Comparison of ENCODE assay signal across 13 cellular contexts in genomic region chr17:47316316-47316715, GRCh38. TPM values are rescaled to one million over a fixed set of nuclear protein-coding genes. Genes with fewer than 3 reads are reported as not detected.
DNase-seq lines count a peak whose midpoint lies in the region; ATAC-seq and TF ChIP-seq lines count a peak whose summit lies in the region.
"Had no signal": no experiment of that assay in that cellular context is flagged by ENCODE, and none has a peak within 500 bp of the region (broad histone marks: within the 10 kb centered on the region; RNA-seq: fewer than 3 reads in every experiment).

No MANE protein-coding gene starts in this region.

- H3K9me3 Mint-ChIP-seq in natural killer cell treated with Interleukin-12 subunit alpha and Interleukin-12 subunit beta and Interleukin-15 and Interleukin-18, amount 100 ng/mL, for 72 hours: no peaks in the 10 kb centered on the region
- H3K9me3 Mint-ChIP-seq in naive thymus-derived CD4-positive, alpha-beta T cell: peaks cover 0 to 5% (median 0%) of the 10 kb centered on the region in 11 donors
- H3K9me3 Mint-ChIP-seq: activated CD4-positive, alpha-beta memory T cell treated with anti-CD3 and anti-CD28 coated beads, Interleukin-2, amount 10 ng/mL, durations not matched to agents 7 days and 5 days had no signal

- TF ChIP-seq CTCF in astrocyte of the spinal cord (IDR thresholded peaks at IDR 0.05; ENCODE audit: low read depth, low read length): no peak
- no peak for TF ChIP-seq CTCF in foreskin fibroblast (IDR thresholded peaks at IDR 0.05; ENCODE audit: low read depth, low read length)
- TF ChIP-seq CTCF in sigmoid colon (IDR thresholded peaks at IDR 0.05): no peak

- intact Hi-C loops in sigmoid colon (cut with DNase I): loop anchor here (2.0 kb wide), 1 partner anchor 64 kb away; the partner anchor contains the start of gene ITGB3
- intact Hi-C loops in naive thymus-derived CD4-positive, alpha-beta T cell (cut with micrococcal nuclease): loop anchor here (5.0 kb wide), 3 partner anchors 301 to 374 kb away; no protein-coding TSS in a partner anchor

- H3K36me3 Mint-ChIP-seq in natural killer cell treated with Interleukin-12 subunit alpha and Interleukin-12 subunit beta and Interleukin-15 and Interleukin-18, amount 100 ng/mL, for 72 hours: peaks cover 5% of the 10 kb centered on the region
- no peaks in the 10 kb centered on the region for H3K36me3 Mint-ChIP-seq in naive thymus-derived CD4-positive, alpha-beta T cell

- ATAC-seq in natural killer cell treated with Interleukin-12 subunit alpha and Interleukin-12 subunit beta and Interleukin-15 and Interleukin-18, amount 100 ng/mL, for 72 hours: no peak
- no peak for ATAC-seq in naive thymus-derived CD4-positive, alpha-beta T cell

- no peak overlapping the region for H3K4me3 ChIP-seq in astrocyte of the spinal cord (ENCODE audit: low read depth, low read length)
- H3K4me3 ChIP-seq in foreskin fibroblast (ENCODE audit: low read depth in 1 of 2, low read length in 2 of 2): no peak overlapping the region
- H3K4me3 ChIP-seq in sigmoid colon: no peak overlapping the region
- no peak overlapping the region for H3K4me3 ChIP-seq in naive thymus-derived CD4-positive, alpha-beta T cell (ENCODE audit: low read length)
- H3K4me3 ChIP-seq: vagina had no signal

- TF ChIP-seq EP300 in sigmoid colon (IDR thresholded peaks at IDR 0.05): no peak

- peaks cover 0 to 9% (median 0%) of the 10 kb centered on the region in 4 donors for H3K36me3 ChIP-seq in sigmoid colon
- H3K36me3 ChIP-seq in naive thymus-derived CD4-positive, alpha-beta T cell (ENCODE audit: control insufficient read depth in 2 of 3, insufficient read depth in 3 of 3, low read length in 3 of 3): no peaks in the 10 kb centered on the region
- H3K36me3 ChIP-seq: BE2C, vagina had no signal

- POLR2A ChIA-PET in naive thymus-derived CD4-positive, alpha-beta T cell (lab: Charles Lee): no interaction called here

- no peaks in the 10 kb centered on the region for H3K27me3 ChIP-seq in sigmoid colon
- H3K27me3 ChIP-seq in naive thymus-derived CD4-positive, alpha-beta T cell (ENCODE audit: control insufficient read depth in 2 of 2, insufficient read depth in 2 of 2, low read length in 2 of 2): no peaks in the 10 kb centered on the region
- H3K27me3 ChIP-seq: BE2C, vagina had no signal

- CTCF ChIA-PET in naive thymus-derived CD4-positive, alpha-beta T cell (lab: Charles Lee): interaction anchor here (1.1 to 2.4 kb wide), 5 partner anchors 10 to 373 kb away, joined by 3 to 18 read pairs (median 3); no protein-coding TSS in a partner anchor

- no peaks in the 10 kb centered on the region for H3K9me3 ChIP-seq in sigmoid colon
- H3K9me3 ChIP-seq in naive thymus-derived CD4-positive, alpha-beta T cell (ENCODE audit: control insufficient read depth in 2 of 3, low read length in 3 of 3): no peaks in the 10 kb centered on the region
- H3K9me3 ChIP-seq: BE2C, vagina had no signal

- in situ Hi-C loops in astrocyte of the spinal cord (cut with HindIII; ENCODE audit: low sequenced_read_pairs): no loop called here

- peak overlapping the region; percentile 72 to 82 (median 80) for H3K27ac ChIP-seq in sigmoid colon
- H3K27ac ChIP-seq in naive thymus-derived CD4-positive, alpha-beta T cell (ENCODE audit: low read depth, low read length): no peak overlapping the region
- H3K27ac ChIP-seq: vagina had no signal

- DNase-seq in EL (peak; percentile 56), astrocyte of the spinal cord (ENCODE audit: low read depth, low spot score) (peak; percentile 49), foreskin fibroblast (peak; percentile 41 to 68), sigmoid colon (no peak), OCI-M1 (lab: John Stamatoyannopoulos, UW) (no peak)
- no peak for DNase-seq in natural killer cell treated with Interleukin-12 subunit alpha and Interleukin-12 subunit beta and Interleukin-15 and Interleukin-18, amount 100 ng/mL, for 72 hours (ENCODE audit: low spot score)
- DNase-seq in activated CD4-positive, alpha-beta T cell treated with anti-CD3 and anti-CD28 coated beads for 1 hour: no peak
- DNase-seq in naive thymus-derived CD4-positive, alpha-beta T cell: no peak

- H3K4me3 Mint-ChIP-seq in natural killer cell treated with Interleukin-12 subunit alpha and Interleukin-12 subunit beta and Interleukin-15 and Interleukin-18, amount 100 ng/mL, for 72 hours: no peak overlapping the region
- no peak overlapping the region for H3K4me3 Mint-ChIP-seq in naive thymus-derived CD4-positive, alpha-beta T cell
- H3K4me3 Mint-ChIP-seq: activated CD4-positive, alpha-beta memory T cell treated with anti-CD3 and anti-CD28 coated beads, Interleukin-2, amount 10 ng/mL, durations not matched to agents 7 days and 5 days; T-helper 2 cell treated with Interferon-gamma antibody and Interleukin-4, amounts not matched to agents 5 μg/mL and 100 μg/mL, for 36 hours had no signal

- peaks cover 0 to 24% (median 18%) of the 10 kb centered on the region in 4 donors for H3K4me1 ChIP-seq in sigmoid colon
- no peaks in the 10 kb centered on the region for H3K4me1 ChIP-seq in naive thymus-derived CD4-positive, alpha-beta T cell (ENCODE audit: control insufficient read depth in 2 of 2, insufficient read depth in 2 of 2, low read length in 2 of 2)
- H3K4me1 ChIP-seq: vagina had no signal

- peaks cover 5 to 10% of the 10 kb centered on the region in 2 donors for H3K27me3 Mint-ChIP-seq in natural killer cell treated with Interleukin-12 subunit alpha and Interleukin-12 subunit beta and Interleukin-15 and Interleukin-18, amount 100 ng/mL, for 72 hours
- H3K27me3 Mint-ChIP-seq in naive thymus-derived CD4-positive, alpha-beta T cell: peaks cover 0 to 20% (median 0%) of the 10 kb centered on the region in 5 donors

- 7 to 29% methylated on average over 3 of the region's 3 CpGs for WGBS in sigmoid colon, 2 donors

- H3K4me1 Mint-ChIP-seq in natural killer cell treated with Interleukin-12 subunit alpha and Interleukin-12 subunit beta and Interleukin-15 and Interleukin-18, amount 100 ng/mL, for 72 hours (ENCODE audit: low read depth in 2 of 2): no peaks in the 10 kb centered on the region
- H3K4me1 Mint-ChIP-seq in naive thymus-derived CD4-positive, alpha-beta T cell: peaks cover 0 to 3% (median 0%) of the 10 kb centered on the region in 7 donors
- H3K4me1 Mint-ChIP-seq: activated CD4-positive, alpha-beta memory T cell treated with anti-CD3 and anti-CD28 coated beads, Interleukin-2, amount 10 ng/mL, durations not matched to agents 7 days and 5 days had no signal

- H3K27ac Mint-ChIP-seq in natural killer cell treated with Interleukin-12 subunit alpha and Interleukin-12 subunit beta and Interleukin-15 and Interleukin-18, amount 100 ng/mL, for 72 hours: no peak overlapping the region
- no peak overlapping the region for H3K27ac Mint-ChIP-seq in naive thymus-derived CD4-positive, alpha-beta T cell
- H3K27ac Mint-ChIP-seq: activated CD4-positive, alpha-beta memory T cell treated with anti-CD3 and anti-CD28 coated beads, Interleukin-2, amount 10 ng/mL, durations not matched to agents 7 days and 5 days; T-helper 2 cell treated with Interferon-gamma antibody and Interleukin-4, amounts not matched to agents 5 μg/mL and 100 μg/mL, for 36 hours had no signal

- no peak for TF ChIP-seq POLR2A in sigmoid colon (IDR thresholded peaks at IDR 0.05)

RNA-seq across cellular contexts. Expression of gene EFCAB13, which starts 7.4 kb away (rescaled TPM):
- 10 to 100 TPM in 3 of 4 donors, 1 to 10 TPM in 1; 8.7 to 16.3 (median 15.4) TPM for total RNA-seq in sigmoid colon
- polyA plus RNA-seq in sigmoid colon: 1 to 10 TPM in 2 of 3 donors, under 1 TPM in 1; 0.46 to 3.6 (median 1.7) TPM
- total RNA-seq in natural killer cell treated with Interleukin-12 subunit alpha and Interleukin-12 subunit beta and Interleukin-15 and Interleukin-18, amount 100 ng/mL, for 72 hours: 1 to 10 TPM; 1.9 to 4.9 TPM
- total RNA-seq in naive thymus-derived CD4-positive, alpha-beta T cell: 10 to 100 TPM in 4 of 5 experiments, 1 to 10 TPM in 1; 3.7 to 37.4 (median 19.9) TPM
- 1 to 10 TPM; 4.3 to 8.9 TPM for polyA plus RNA-seq in naive thymus-derived CD4-positive, alpha-beta T cell
- total RNA-seq: G401 had no signal

Comparison
In these comparisons a context has a peak if more than half of its experiments do, and no peak if none do; other contexts are left out.
1. DNase-seq: peak in EL (single experiment), astrocyte of the spinal cord (single experiment) and foreskin fibroblast (2 of 2); none in sigmoid colon (single experiment), natural killer cell treated with Interleukin-12 subunit alpha and Interleukin-12 subunit beta and Interleukin-15 and Interleukin-18, amount 100 ng/mL, for 72 hours (single experiment), activated CD4-positive, alpha-beta T cell treated with anti-CD3 and anti-CD28 coated beads for 1 hour (single experiment), OCI-M1 (single experiment) and naive thymus-derived CD4-positive, alpha-beta T cell (0 of 9).